12 cellular contexts compared by ENCODE assay signal in genomic region chr2:161030260-161031063, GRCh38.
A peak's percentile ranks its signal among the peaks of the same experiment; 100 is the strongest.
DNase-seq lines count a peak whose midpoint lies in the region; ATAC-seq, FAIRE-seq and TF ChIP-seq lines count a peak whose summit lies in the region.
"Had no signal": no experiment of that assay in that cellular context is flagged by ENCODE, and none has a peak within 500 bp of the region (broad histone marks: within the 10 kb centered on the region; RNA-seq: fewer than 3 reads in every experiment).

No MANE protein-coding gene starts in this region.

- no peak for TF ChIP-seq CTCF in A549 (IDR thresholded peaks at IDR 0.05)
- no peak for TF ChIP-seq CTCF in breast epithelium (IDR thresholded peaks at IDR 0.05)
- TF ChIP-seq CTCF in lung (IDR thresholded peaks at IDR 0.05; ENCODE audit: control extremely low read depth, extremely low read depth) = no peak
- no peak for TF ChIP-seq CTCF in GM10266 (IDR thresholded peaks at IDR 0.05; ENCODE audit: control insufficient read depth, insufficient read depth, low read depth, missing control alignments)

- H3K27ac ChIP-seq in A549 (peak overlapping the region; percentile 53 to 73), breast epithelium (peak overlapping the region; percentile 43 to 52), lung (ENCODE audit: low read depth in 1 of 2, low read length in 1 of 2) (no peak overlapping the region)
- H3K27ac ChIP-seq: C4-2B, VCaP had no signal

- CTCF ChIA-PET in A549 (lab: Yijun Ruan, JAX) = interaction anchor here (2.7 kb wide), 1 partner anchor 33 kb away, joined by 11 read pairs; no protein-coding TSS in a partner anchor

- peak overlapping the region; percentile 49 for H3K4me2 ChIP-seq in A549

- 14% methylated on average over 3 of the region's 3 CpGs for WGBS in A549 (ENCODE audit: missing lambda C conversion rate)
- WGBS in lung, 2 donors = 50 to 59% methylated on average over 3 of the region's 3 CpGs

- no peak overlapping the region for H3K4me3 ChIP-seq in A549
- H3K4me3 ChIP-seq in breast epithelium = no peak overlapping the region
- H3K4me3 ChIP-seq in lung = no peak overlapping the region
- H3K4me3 ChIP-seq in HAP-1 = no peak overlapping the region

- H3K4me1 ChIP-seq in A549 (peaks cover 14% of the 10 kb centered on the region), breast epithelium (no peaks in the 10 kb centered on the region), lung (ENCODE audit: control insufficient read depth in 2 of 2, insufficient read depth in 2 of 2, low read length in 2 of 2) (no peaks in the 10 kb centered on the region), HAP-1 (no peaks in the 10 kb centered on the region)

- H3K9me3 ChIP-seq in A549 (no peaks in the 10 kb centered on the region), breast epithelium (no peaks in the 10 kb centered on the region), lung (ENCODE audit: control insufficient read depth in 2 of 2, insufficient read depth in 1 of 2, low read length in 1 of 2) (no peaks in the 10 kb centered on the region), HAP-1 (no peaks in the 10 kb centered on the region)

- DNase-seq in A549 (ENCODE audit: low read depth in 1 of 2, low spot score in 1 of 2) = peak; percentile 15 to 62
- peak; percentile 97 for DNase-seq in M059J (ENCODE audit: low read depth)
- DNase-seq in breast epithelium (ENCODE audit: low spot score in 2 of 2) = peak in 1 of 2 donors; percentile 21
- no peak for DNase-seq in lung (ENCODE audit: low spot score)
- no peak for DNase-seq in HAP-1 (ENCODE audit: low spot score in 2 of 2)
- no peak for DNase-seq in NCI-H1436 (lab: John Stamatoyannopoulos, UW)
- no peak for DNase-seq in GM10266 (ENCODE audit: extremely low spot score)
- DNase-seq: activated naive CD8-positive, alpha-beta T cell treated with anti-CD3 and anti-CD28 coated beads for 36 hours; NCI-H2227 treated with DMSO at 0.1 percent for 48 hours had no signal

- no peak for TF ChIP-seq RAD21 in A549 (conservative IDR thresholded peaks at IDR 0.05 in 1 of 2, IDR thresholded peaks at IDR 0.05 in 1 of 2)

- intact Hi-C loops in breast epithelium (cut with DNase I; ENCODE audit: low total_unique reads) = loop anchor here (5.0 kb wide), 1 partner anchor 473 kb away; no protein-coding TSS in a partner anchor

- no peak for TF ChIP-seq EP300 in A549 (IDR thresholded peaks at IDR 0.05)

- ATAC-seq in A549 = peak; percentile 95 to 98
- peak; percentile 78 for ATAC-seq in lung (ENCODE audit: insufficient read depth, low FRiP score)
- no peak for ATAC-seq in GM18870 (IDR thresholded peaks at IDR 0.05; ENCODE audit: unreplicated experiment)

- POLR2A ChIA-PET in A549 (lab: Yijun Ruan, JAX) = no interaction called here

- FAIRE-seq in A549 (lab: Jason Lieb, UNC) = no peak

- H3K36me3 ChIP-seq in breast epithelium (no peaks in the 10 kb centered on the region), lung (ENCODE audit: control insufficient read depth in 2 of 2, insufficient read depth in 2 of 2, low read length in 2 of 2) (no peaks in the 10 kb centered on the region), HAP-1 (replicated peaks) (no peaks in the 10 kb centered on the region)

- H3K27me3 ChIP-seq in breast epithelium (no peaks in the 10 kb centered on the region), lung (ENCODE audit: control insufficient read depth, insufficient read depth) (no peaks in the 10 kb centered on the region), HAP-1 (ENCODE audit: low read depth) (peaks cover 2% of the 10 kb centered on the region; the same call in 1 of the 2 replicates)

- TF ChIP-seq POLR2A in A549 (IDR thresholded peaks at IDR 0.05; ENCODE audit: low read length) = no peak
- no peak for TF ChIP-seq POLR2A in breast epithelium (IDR thresholded peaks at IDR 0.05)

- in situ Hi-C loops in HAP-1 (cut with MboI; ENCODE audit: low sequenced_read_pairs) = no loop called here

TF ChIP-seq in A549, 52 proteins besides CTCF, POLR2A, EP300 and RAD21:
- TF ChIP-seq POLR2AphosphoS2 (conservative IDR thresholded peaks at IDR 0.05; ENCODE audit: low read length) = no peak
- TF ChIP-seq HOXA7 (CRISPR knock-in tag; IDR thresholded peaks at IDR 0.05) = no peak
- no peak for TF ChIP-seq REST (IDR thresholded peaks at IDR 0.05)
- no peak for TF ChIP-seq HOXB13 (CRISPR knock-in tag; IDR thresholded peaks at IDR 0.05; ENCODE audit: low read depth)
- TF ChIP-seq TFCP2L1 (CRISPR knock-in tag; IDR thresholded peaks at IDR 0.05) = no peak
- no peak for TF ChIP-seq MYC (IDR thresholded peaks at IDR 0.05; ENCODE audit: borderline replicate concordance, low read length)
- TF ChIP-seq CEBPB (IDR thresholded peaks at IDR 0.05) = peak; percentile 86 to 90
- TF ChIP-seq FOSL2 (IDR thresholded peaks at IDR 0.05) = peak; percentile 79
- peak; percentile 67 for TF ChIP-seq FOSL2 (CRISPR knock-in tag; IDR thresholded peaks at IDR 0.05)
- TF ChIP-seq FOXS1 (CRISPR knock-in tag; IDR thresholded peaks at IDR 0.05) = no peak
- TF ChIP-seq HES2 (IDR thresholded peaks at IDR 0.05) = 0 out of 2 replicates have a peak, but pooled peaks have one; percentile 34
- TF ChIP-seq CHD2 (IDR thresholded peaks at IDR 0.05; ENCODE audit: low read length, partially characterized antibody) = no peak
- TF ChIP-seq JUN (IDR thresholded peaks at IDR 0.05) = 0 out of 5 replicates have a peak, but pooled peaks of 1 of the 2 experiments have one; percentile 30
- TF ChIP-seq BHLHE40 (IDR thresholded peaks at IDR 0.05; ENCODE audit: low read depth, low read length) = no peak
- no peak for TF ChIP-seq RARB (CRISPR knock-in tag; IDR thresholded peaks at IDR 0.05)
- peak; percentile 75 for TF ChIP-seq JUNB (IDR thresholded peaks at IDR 0.05)
- TF ChIP-seq HMGXB4 (CRISPR knock-in tag; IDR thresholded peaks at IDR 0.05; ENCODE audit: borderline replicate concordance) = no peak
- no peak for TF ChIP-seq MAFK (IDR thresholded peaks at IDR 0.05; ENCODE audit: partially characterized antibody)

Comparison
In these comparisons a context has a peak if more than half of its experiments do, and no peak if none do; other contexts are left out.
1. DNase-seq: peak in A549 (2 of 2) and M059J (single experiment); none in lung (single experiment), HAP-1 (0 of 2), NCI-H1436 (single experiment) and GM10266 (single experiment).
2. H3K27ac ChIP-seq: peak in A549 (2 of 2) and breast epithelium (2 of 2); none in lung (0 of 2).